Comparison of ENCODE assay signal across 32 cellular contexts in genomic region chr19:29971002-29971401, GRCh38.
"Had no signal": no experiment of that assay in that cellular context is flagged by ENCODE, and none has a peak within 500 bp of the region (broad histone marks: within the 10 kb centered on the region; RNA-seq: fewer than 3 reads in every experiment).

No MANE protein-coding gene starts in this region.

- H3K36me3 ChIP-seq: brain microvascular endothelial cell, heart left ventricle had no signal

- H3K9me3 ChIP-seq: heart left ventricle had no signal

- H3K9me3 Mint-ChIP-seq: activated CD4-positive, alpha-beta memory T cell treated with anti-CD3 and anti-CD28 coated beads, Interleukin-2, amount 10 ng/mL, durations not matched to agents 7 days and 5 days; activated CD4-positive, alpha-beta T cell treated with anti-CD3 and anti-CD28 coated beads, Interleukin-2, amount 10 ng/mL, durations not matched to agents 7 days and 5 days; activated T-cell treated with anti-CD3 and anti-CD28 coated beads, Interleukin-2, amount 50 U/mL, for 24 hours; activated T-cell treated with anti-CD3 and anti-CD28 coated beads, Interleukin-2, amount 50 U/mL, for 72 hours; effector memory CD8-positive, alpha-beta T cell; WTC11 had no signal

- H3K4me3 Mint-ChIP-seq: activated CD4-positive, alpha-beta memory T cell treated with anti-CD3 and anti-CD28 coated beads, Interleukin-2, amount 10 ng/mL, durations not matched to agents 7 days and 5 days; activated CD4-positive, alpha-beta T cell treated with anti-CD3 and anti-CD28 coated beads, Interleukin-2, amount 10 ng/mL, durations not matched to agents 7 days and 5 days; activated naive CD8-positive, alpha-beta T cell; activated T-cell treated with anti-CD3 and anti-CD28 coated beads, Interleukin-2, amount 50 U/mL, for 24 hours; activated T-cell treated with anti-CD3 and anti-CD28 coated beads, Interleukin-2, amount 50 U/mL, for 72 hours; effector memory CD8-positive, alpha-beta T cell; WTC11 had no signal

- H3K27ac Mint-ChIP-seq: activated CD4-positive, alpha-beta memory T cell treated with anti-CD3 and anti-CD28 coated beads, Interleukin-2, amount 10 ng/mL, durations not matched to agents 7 days and 5 days; activated CD4-positive, alpha-beta T cell treated with anti-CD3 and anti-CD28 coated beads, Interleukin-2, amount 10 ng/mL, durations not matched to agents 7 days and 5 days; activated naive CD8-positive, alpha-beta T cell; activated T-cell treated with anti-CD3 and anti-CD28 coated beads, Interleukin-2, amount 50 U/mL, for 24 hours; activated T-cell treated with anti-CD3 and anti-CD28 coated beads, Interleukin-2, amount 50 U/mL, for 72 hours; effector memory CD8-positive, alpha-beta T cell; WTC11 had no signal

- H3K27ac ChIP-seq: brain microvascular endothelial cell, heart left ventricle, VCaP had no signal

- FAIRE-seq: astrocyte, colon, endometrium, endothelial cell of umbilical vein had no signal

- ATAC-seq: activated T-cell treated with anti-CD3 and anti-CD28 coated beads, Interleukin-2, amount 50 U/mL, for 72 hours; effector memory CD8-positive, alpha-beta T cell; esophagus mucosa; heart left ventricle; WTC11 had no signal

- H3K36me3 Mint-ChIP-seq: WTC11 had no signal

- H3K27me3 ChIP-seq: brain microvascular endothelial cell, heart left ventricle had no signal

- DNase-seq: activated CD4-positive, alpha-beta memory T cell treated with anti-CD3 and anti-CD28 coated beads, Interleukin-2, amount 10 ng/mL, durations not matched to agents 7 days and 5 days; activated CD4-positive, alpha-beta T cell treated with anti-CD3 and anti-CD28 coated beads for 1 hour; activated CD4-positive, alpha-beta T cell treated with anti-CD3 and anti-CD28 coated beads for 4 hours; activated CD4-positive, alpha-beta T cell treated with anti-CD3 and anti-CD28 coated beads, Interleukin-2, amount 10 ng/mL, durations not matched to agents 7 days and 5 days; activated CD4-positive, alpha-beta T cell treated with anti-CD3 and anti-CD28 coated beads, Interleukin-2, amount 50 U/mL, for 4 hours; activated CD8-positive, alpha-beta memory T cell treated with anti-CD3 and anti-CD28 coated beads, Interleukin-2, amount 50 U/mL, for 48 hours; activated gamma-delta T cell treated with Interleukin-2 at 50 U/mL for 16 hours; activated naive CD4-positive, alpha-beta T cell treated with anti-CD3 and anti-CD28 coated beads, Interleukin-2, amount 50 U/mL, for 16 hours; activated naive CD4-positive, alpha-beta T cell treated with Interleukin-2 at 50 U/mL for 16 hours; activated T-cell treated with anti-CD3 and anti-CD28 coated beads for 4 hours; activated T-cell treated with anti-CD3 and anti-CD28 coated beads, Interleukin-2, amount 50 U/mL, for 24 hours; activated T-cell treated with anti-CD3 and anti-CD28 coated beads, Interleukin-2, amount 50 U/mL, for 72 hours; amniotic stem cell; anterior cingulate cortex; brain microvascular endothelial cell; caudate nucleus; cortex of kidney; dermis blood vessel endothelial cell; effector CD4-positive, alpha-beta T cell; effector memory CD8-positive, alpha-beta T cell; foreskin fibroblast; glutamatergic neuron; heart left ventricle; T-helper 2 cell had no signal

- H3K4me3 ChIP-seq: heart left ventricle had no signal

- H3K27me3 Mint-ChIP-seq: activated CD4-positive, alpha-beta memory T cell treated with anti-CD3 and anti-CD28 coated beads, Interleukin-2, amount 10 ng/mL, durations not matched to agents 7 days and 5 days; activated CD4-positive, alpha-beta T cell treated with anti-CD3 and anti-CD28 coated beads, Interleukin-2, amount 10 ng/mL, durations not matched to agents 7 days and 5 days; activated naive CD8-positive, alpha-beta T cell; activated T-cell treated with anti-CD3 and anti-CD28 coated beads, Interleukin-2, amount 50 U/mL, for 24 hours; effector memory CD8-positive, alpha-beta T cell had no signal
